ENCODE assay signal across 8 cellular contexts in the genomic region with DNA sequence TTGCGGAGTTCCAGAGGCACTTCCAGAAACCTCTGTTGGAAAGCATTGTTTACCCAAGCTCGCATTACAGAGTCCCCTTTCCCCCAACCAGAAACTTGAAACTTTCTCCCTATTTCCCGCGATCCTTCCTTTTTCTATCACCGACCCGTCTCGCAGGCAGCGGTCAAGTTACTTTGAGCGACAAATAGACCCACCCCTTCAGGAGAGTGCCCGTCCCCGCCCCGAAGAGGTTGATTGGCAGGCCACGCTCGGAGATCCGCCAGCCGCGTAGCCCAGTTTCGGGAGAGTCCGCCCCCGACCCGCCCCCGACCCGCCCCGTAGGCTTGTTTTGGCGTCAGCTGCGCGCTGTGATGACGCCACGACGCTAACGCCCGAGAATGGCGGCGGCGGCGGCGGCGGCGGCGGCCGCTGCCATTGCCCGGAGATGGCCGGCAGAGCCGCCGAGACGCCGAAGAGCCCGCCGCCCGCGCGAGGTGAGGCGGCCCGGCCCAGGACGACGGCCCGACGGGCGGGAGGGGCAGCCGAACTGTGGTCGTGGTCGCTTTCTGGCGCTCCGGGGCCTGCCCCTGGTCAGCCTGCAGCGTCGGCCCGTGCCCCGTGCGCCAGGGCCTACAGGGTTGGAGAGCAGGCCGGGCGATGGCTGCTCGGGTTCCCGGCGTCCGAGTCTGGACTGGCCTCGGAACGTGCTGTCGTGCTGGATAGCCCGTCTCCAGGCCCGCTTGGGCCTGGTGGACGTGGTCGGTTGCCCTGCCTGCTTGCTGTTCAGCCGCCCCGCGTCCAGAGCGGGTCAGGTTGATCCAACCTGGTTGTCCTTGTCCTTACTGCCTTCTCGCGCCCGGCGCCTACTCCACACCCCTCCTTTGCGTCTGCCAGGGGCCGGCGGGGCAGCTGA. TPM values are rescaled to one million over a fixed set of nuclear protein-coding genes. Genes with fewer than 3 reads are reported as not detected.
A peak's percentile ranks its signal among the peaks of the same experiment; 100 is the strongest.
DNase-seq lines count a peak whose midpoint lies in the region; ATAC-seq and TF ChIP-seq lines count a peak whose summit lies in the region.

Gene PSKH1 (plus strand): TSS at position 356 of the 892 bp plus-strand sequence. CDS start 15,496 bp downstream, outside the sequence.

- H3K27ac ChIP-seq in OCI-LY1 (ENCODE audit: low read depth, low read length, poor library complexity, severe bottlenecking) = no peak within 1 kb of the TSS

- H3K4me1 Mint-ChIP-seq in endothelial cell (ENCODE audit: unreplicated experiment) (peaks cover 34% of the 10 kb centered on the region), mesothelial cell of epicardium (peaks cover 17% of the 10 kb centered on the region)

- in situ Hi-C loops in Caki2 (cut with HindIII; ENCODE audit: low pct_unique_long_range_greater_than_20kb, low sequenced_read_pairs) = loop anchor here (25.0 kb wide), 1 partner anchor 169 kb away; no protein-coding TSS in a partner anchor

- H3K9me2 ChIP-seq in OCI-LY1 (ENCODE audit: low read depth, low read length) = no peaks in the 10 kb centered on the region

- H3K36me3 Mint-ChIP-seq in endothelial cell (ENCODE audit: low read depth, unreplicated experiment) (no peaks in the 10 kb centered on the region), mesothelial cell of epicardium (no peaks in the 10 kb centered on the region)

- peak within 1 kb of the TSS; percentile 91 for H3K4me3 ChIP-seq in OCI-LY1 (ENCODE audit: low read depth, low read length, poor library complexity, severe bottlenecking)

- no peaks in the 10 kb centered on the region for H3K36me3 ChIP-seq in OCI-LY1 (ENCODE audit: insufficient read depth, low read length)

- H3K79me2 ChIP-seq in OCI-LY1 (ENCODE audit: insufficient read depth, low read length) = peaks cover 19% of the 10 kb centered on the region

- DNase-seq in Caki2 (ENCODE audit: low read depth) (peak; percentile 88), HuH-7 (ENCODE audit: low spot score) (peak; percentile 99), endothelial cell (ENCODE audit: low spot score) (peak; percentile 95), mesothelial cell of epicardium (ENCODE audit: low spot score in 2 of 2, unreplicated experiment in 2 of 2) (peak; percentile 91 to 95)
- peak; percentile 90 for DNase-seq in activated CD8-positive, alpha-beta memory T cell treated with anti-CD3 and anti-CD28 coated beads, Interleukin-2, amount 50 U/mL, for 4 hours
- DNase-seq in stimulated activated CD8-positive, alpha-beta memory T cell treated with anti-CD3 and anti-CD28 coated beads, Interleukin-15, amount 100 ng/mL, for 4 hours (ENCODE audit: low read depth in 2 of 2) = peak; percentile 84 to 88

- H3K4me1 ChIP-seq in OCI-LY1 (ENCODE audit: insufficient read depth, low read length, severe bottlenecking) = peaks cover 19% of the 10 kb centered on the region

- H3K9me3 ChIP-seq in OCI-LY1 (ENCODE audit: low read length) = no peaks in the 10 kb centered on the region

- TF ChIP-seq CTCF in OCI-LY1 (IDR thresholded peaks at IDR 0.05; ENCODE audit: low read length) = no peak
- no peak for TF ChIP-seq CTCF in endothelial cell (IDR thresholded peaks at IDR 0.05; ENCODE audit: unreplicated experiment)
- no peak for TF ChIP-seq CTCF in mesothelial cell of epicardium (IDR thresholded peaks at IDR 0.05; ENCODE audit: unreplicated experiment)

- no peaks in the 10 kb centered on the region for H4K20me1 ChIP-seq in OCI-LY1 (ENCODE audit: insufficient read depth, low read length)

- H3K9me3 Mint-ChIP-seq in endothelial cell (ENCODE audit: unreplicated experiment) (no peaks in the 10 kb centered on the region), mesothelial cell of epicardium (no peaks in the 10 kb centered on the region)

- H3K27me3 Mint-ChIP-seq in endothelial cell (ENCODE audit: unreplicated experiment) (peaks cover 3% of the 10 kb centered on the region), mesothelial cell of epicardium (ENCODE audit: low read depth) (no peaks in the 10 kb centered on the region)

- H3K4me2 ChIP-seq in OCI-LY1 (ENCODE audit: low read length) = peak within 1 kb of the TSS; percentile 78

- peak within 1 kb of the TSS; percentile 97 for H3K4me3 Mint-ChIP-seq in endothelial cell (ENCODE audit: unreplicated experiment)
- H3K4me3 Mint-ChIP-seq in mesothelial cell of epicardium = peak within 1 kb of the TSS; percentile 98

- H2AFZ ChIP-seq in OCI-LY1 (ENCODE audit: low read length) = no peak within 1 kb of the TSS

- ATAC-seq in GM21447 (IDR thresholded peaks at IDR 0.05; ENCODE audit: unreplicated experiment) = peak; percentile 91

- H3F3A ChIP-seq in OCI-LY1 (ENCODE audit: insufficient read depth, low read length) = no peaks in the 10 kb centered on the region

- no peaks in the 10 kb centered on the region for H3K27me3 ChIP-seq in OCI-LY1 (ENCODE audit: insufficient read depth, low read length)

- peak within 1 kb of the TSS; percentile 88 for H3K9ac ChIP-seq in OCI-LY1 (ENCODE audit: low read length)

- peak within 1 kb of the TSS; percentile 92 for H3K27ac Mint-ChIP-seq in endothelial cell (ENCODE audit: unreplicated experiment)
- peak within 1 kb of the TSS; percentile 99 for H3K27ac Mint-ChIP-seq in mesothelial cell of epicardium

RNA-seq across cellular contexts. Expression of gene PSKH1, which starts in this region (rescaled TPM):
- total RNA-seq in Caki2 (2014; rRNA removed; shearing (Covaris generic); ENCODE audit: low replicate concordance) = 18.0 and 25.9 TPM in 2 replicates
- total RNA-seq in endothelial cell (ENCODE audit: unreplicated experiment) = 47.5 TPM
- 41.5 to 44.5 TPM (median 43.3 TPM) in 3 replicates for total RNA-seq in mesothelial cell of epicardium
